Comparison of ENCODE assay signal across 15 cellular contexts in genomic region chr13:53191091-53191490, GRCh38.
A peak's percentile ranks its signal among the peaks of the same experiment; 100 is the strongest.
DNase-seq lines count a peak whose midpoint lies in the region; ATAC-seq and TF ChIP-seq lines count a peak whose summit lies in the region.
"Had no signal": no experiment of that assay in that cellular context is flagged by ENCODE, and none has a peak within 500 bp of the region (broad histone marks: within the 10 kb centered on the region; RNA-seq: fewer than 3 reads in every experiment).

No MANE protein-coding gene starts in this region.

- H3K4me3 Mint-ChIP-seq in natural killer cell treated with Interleukin-12 subunit alpha and Interleukin-12 subunit beta and Interleukin-15 and Interleukin-18, amount 100 ng/mL, for 72 hours = no peak overlapping the region

- H3K4me3 ChIP-seq in HEK293 (ENCODE audit: low read depth, low read length) = no peak overlapping the region
- H3K4me3 ChIP-seq in SJCRH30 = no peak overlapping the region
- no peak overlapping the region for H3K4me3 ChIP-seq in hepatocyte
- H3K4me3 ChIP-seq: body of pancreas, left ventricle myocardium inferior had no signal

- H3K27me3 ChIP-seq in SJCRH30 = no peaks in the 10 kb centered on the region
- no peaks in the 10 kb centered on the region for H3K27me3 ChIP-seq in hepatocyte
- H3K27me3 ChIP-seq: body of pancreas had no signal

- ATAC-seq in natural killer cell treated with Interleukin-12 subunit alpha and Interleukin-12 subunit beta and Interleukin-15 and Interleukin-18, amount 100 ng/mL, for 72 hours = no peak
- no peak for ATAC-seq in HG03039 (IDR thresholded peaks at IDR 0.05; ENCODE audit: unreplicated experiment)
- ATAC-seq: body of pancreas had no signal

- no peaks in the 10 kb centered on the region for H3K79me2 ChIP-seq in hepatocyte

- no peaks in the 10 kb centered on the region for H3K9me2 ChIP-seq in hepatocyte (replicated peaks; ENCODE audit: insufficient read depth)

- no peak overlapping the region for H2AFZ ChIP-seq in hepatocyte

- H3K9me3 ChIP-seq in HEK293 (ENCODE audit: control insufficient read depth, insufficient read depth, low read depth, low read length) (no peaks in the 10 kb centered on the region), SJCRH30 (replicated peaks) (no peaks in the 10 kb centered on the region), hepatocyte (ENCODE audit: low read depth) (no peaks in the 10 kb centered on the region)
- H3K9me3 ChIP-seq: body of pancreas, left ventricle myocardium inferior had no signal

- 0% methylated on average over 2 of the region's 2 CpGs for WGBS in hepatocyte (ENCODE audit: low lambda C conversion rate, missing lambda C conversion rate)

- H3K27ac Mint-ChIP-seq in natural killer cell treated with Interleukin-12 subunit alpha and Interleukin-12 subunit beta and Interleukin-15 and Interleukin-18, amount 100 ng/mL, for 72 hours = no peak overlapping the region

- H3K27me3 Mint-ChIP-seq in natural killer cell treated with Interleukin-12 subunit alpha and Interleukin-12 subunit beta and Interleukin-15 and Interleukin-18, amount 100 ng/mL, for 72 hours = peaks cover 7% of the 10 kb centered on the region in 2 donors

- no peak overlapping the region for H3K4me2 ChIP-seq in hepatocyte

- H3K27ac ChIP-seq in HEK293 (ENCODE audit: extremely low read depth, low read depth, low read length) = no peak overlapping the region
- H3K27ac ChIP-seq in SJCRH30 = peak overlapping the region; percentile 84
- H3K27ac ChIP-seq in hepatocyte = no peak overlapping the region
- H3K27ac ChIP-seq: body of pancreas, left ventricle myocardium inferior had no signal

- POLR2A ChIA-PET in HEK293 (lab: Yijun Ruan, JAX) = no interaction called here

- H3K36me3 ChIP-seq in HEK293 (ENCODE audit: control insufficient read depth in 2 of 2, insufficient read depth in 1 of 2, low read length in 2 of 2) (no peaks in the 10 kb centered on the region), SJCRH30 (no peaks in the 10 kb centered on the region), hepatocyte (replicated peaks; ENCODE audit: insufficient read depth, low read depth) (no peaks in the 10 kb centered on the region)
- H3K36me3 ChIP-seq: left ventricle myocardium inferior had no signal

- peak; percentile 20 for DNase-seq in ACHN
- DNase-seq in SJCRH30 = peak; percentile 78 to 88
- peak; percentile 33 for DNase-seq in hepatocyte (ENCODE audit: low spot score)
- no peak for DNase-seq in natural killer cell treated with Interleukin-12 subunit alpha and Interleukin-12 subunit beta and Interleukin-15 and Interleukin-18, amount 100 ng/mL, for 72 hours (ENCODE audit: low spot score)
- no peak for DNase-seq in activated CD4-positive, alpha-beta T cell treated with anti-CD3 and anti-CD28 coated beads, Interleukin-2, amount 50 U/mL, for 4 hours
- no peak for DNase-seq in superior temporal gyrus (ENCODE audit: extremely low spot score)
- DNase-seq: body of pancreas; DND-41; glutamatergic neuron; left ventricle myocardium inferior; NCI-H524; SIG-M5; stimulated activated CD4-positive, alpha-beta T cell treated with anti-CD3 and anti-CD28 coated beads, Interleukin-2, amount 100 ng/mL, for 48 hours had no signal

- no peaks in the 10 kb centered on the region for H3K4me1 Mint-ChIP-seq in natural killer cell treated with Interleukin-12 subunit alpha and Interleukin-12 subunit beta and Interleukin-15 and Interleukin-18, amount 100 ng/mL, for 72 hours (ENCODE audit: low read depth in 2 of 2)

- CTCF ChIA-PET in HEK293 (lab: Yijun Ruan, JAX) = interaction anchor here (0.9 to 2.1 kb wide), 2 partner anchors 39 to 382 kb away, joined by 4 read pairs; no protein-coding TSS in a partner anchor

- H4K20me1 ChIP-seq in hepatocyte (ENCODE audit: insufficient read depth, poor library complexity, severe bottlenecking) = no peaks in the 10 kb centered on the region

- H3K4me1 ChIP-seq in HEK293 (ENCODE audit: control insufficient read depth, insufficient read depth, low read length) = no peaks in the 10 kb centered on the region
- peaks cover 42% of the 10 kb centered on the region for H3K4me1 ChIP-seq in SJCRH30
- H3K4me1 ChIP-seq in hepatocyte (ENCODE audit: insufficient read depth) = peaks cover under 1% of the 10 kb centered on the region
- H3K4me1 ChIP-seq: body of pancreas, left ventricle myocardium inferior had no signal

- TF ChIP-seq CTCF in HEK293 (tag by site-specific recombination; IDR thresholded peaks at IDR 0.05) = no peak
- TF ChIP-seq CTCF in hepatocyte (IDR thresholded peaks at IDR 0.05; ENCODE audit: poor library complexity) = no peak

- H3K9me3 Mint-ChIP-seq in natural killer cell treated with Interleukin-12 subunit alpha and Interleukin-12 subunit beta and Interleukin-15 and Interleukin-18, amount 100 ng/mL, for 72 hours = no peaks in the 10 kb centered on the region

- in situ Hi-C loops in ACHN (cut with HindIII; ENCODE audit: low pct_ligation_motif_present, low pct_unique_long_range_greater_than_20kb, low sequenced_read_pairs) = no loop called here

- H3K36me3 Mint-ChIP-seq in natural killer cell treated with Interleukin-12 subunit alpha and Interleukin-12 subunit beta and Interleukin-15 and Interleukin-18, amount 100 ng/mL, for 72 hours = no peaks in the 10 kb centered on the region

TF ChIP-seq in HEK293, 187 proteins besides CTCF, POLR2A, EP300 and RAD21:
- peak; percentile 23; the same call in 1 of the 2 replicates for TF ChIP-seq PRDM1 (tag by site-specific recombination; IDR thresholded peaks at IDR 0.05)
- 0 out of 2 replicates have a peak, but pooled peaks have one; percentile 38 for TF ChIP-seq ZFP37 (tag by site-specific recombination; IDR thresholded peaks at IDR 0.05)
- TF ChIP-seq ZBTB17 (tag by site-specific recombination; IDR thresholded peaks at IDR 0.05) = 0 out of 2 replicates have a peak, but pooled peaks have one; percentile 17
- TF ChIP-seq ZNF660 (tag by site-specific recombination; IDR thresholded peaks at IDR 0.05) = no peak

Comparison
In these comparisons a context has a peak if more than half of its experiments do, and no peak if none do; other contexts are left out.
1. DNase-seq: peak in ACHN (single experiment), SJCRH30 (2 of 2) and hepatocyte (single experiment); none in natural killer cell treated with Interleukin-12 subunit alpha and Interleukin-12 subunit beta and Interleukin-15 and Interleukin-18, amount 100 ng/mL, for 72 hours (single experiment), activated CD4-positive, alpha-beta T cell treated with anti-CD3 and anti-CD28 coated beads, Interleukin-2, amount 50 U/mL, for 4 hours (0 of 2) and superior temporal gyrus (single experiment).